In genomic region chr10:99996934-99997648, GRCh38 we compare ENCODE assay signal across 14 cellular contexts. TPM values are rescaled to one million over a fixed set of nuclear protein-coding genes. Genes with fewer than 3 reads are reported as not detected.
A peak's percentile ranks its signal among the peaks of the same experiment; 100 is the strongest.
DNase-seq lines count a peak whose midpoint lies in the region; ATAC-seq, FAIRE-seq and TF ChIP-seq lines count a peak whose summit lies in the region.
"Had no signal": no experiment of that assay in that cellular context is flagged by ENCODE, and none has a peak within 500 bp of the region (broad histone marks: within the 10 kb centered on the region; RNA-seq: fewer than 3 reads in every experiment).

No MANE protein-coding gene starts in this region.

- FAIRE-seq in K562 (lab: Jason Lieb, UNC) = peak; percentile 11
- FAIRE-seq: G401.6, H1 had no signal

- H3K4me3 ChIP-seq in K562 = no peak overlapping the region
- H3K4me3 ChIP-seq in mesendoderm (ENCODE audit: low read length) = no peak overlapping the region
- H3K4me3 ChIP-seq: lower lobe of right lung had no signal

- peak overlapping the region; percentile 68 for H3K27ac Mint-ChIP-seq in type B pancreatic cell

- POLR2A ChIA-PET in K562 (lab: Yijun Ruan, JAX) = interaction anchor here (0.6 to 0.8 kb wide), 2 partner anchors 11 to 16 kb away, joined by 3 to 4 read pairs; no protein-coding TSS in a partner anchor

- intact Hi-C loops in K562 (cut with micrococcal nuclease) = no loop called here

- H2AFZ ChIP-seq in K562 (ENCODE audit: low read depth, low read length) = peak overlapping the region; percentile 47; the same call in 1 of the 2 replicates

- H3K23ac ChIP-seq in mesendoderm (ENCODE audit: low read length) = no peak overlapping the region

- peaks cover 6% of the 10 kb centered on the region for H3K36me3 Mint-ChIP-seq in type B pancreatic cell

- H4K20me1 ChIP-seq in K562 (replicated peaks; ENCODE audit: control insufficient read depth, insufficient read depth, low read length) = no peaks in the 10 kb centered on the region

- no peak overlapping the region for H4K8ac ChIP-seq in mesendoderm (ENCODE audit: low read depth, low read length)

- H3K4me2 ChIP-seq in K562 (ENCODE audit: insufficient read depth, low read length) (no peak overlapping the region; the same call in 1 of the 2 replicates), mesendoderm (ENCODE audit: low read length) (no peak overlapping the region)

- H3K79me2 ChIP-seq in K562 (ENCODE audit: control insufficient read depth, insufficient read depth, low read length) (no peaks in the 10 kb centered on the region; the same call in 2 of the 3 replicates), mesendoderm (ENCODE audit: control insufficient read depth, insufficient read depth, low read length) (peaks cover 14% of the 10 kb centered on the region)

- peaks cover 53% of the 10 kb centered on the region for H3K4me1 Mint-ChIP-seq in type B pancreatic cell (ENCODE audit: unreplicated experiment)

- ATAC-seq in K562 = no peak
- ATAC-seq: lower lobe of right lung had no signal

- peaks cover 10% of the 10 kb centered on the region for H3K79me1 ChIP-seq in mesendoderm (ENCODE audit: low read length)

- no peaks in the 10 kb centered on the region for H3K9me1 ChIP-seq in K562 (ENCODE audit: control insufficient read depth, insufficient read depth, low read length)

- no peak overlapping the region for H2BK120ac ChIP-seq in mesendoderm (ENCODE audit: low read depth, low read length)

- no peaks in the 10 kb centered on the region for H3K9me3 ChIP-seq in K562 (replicated peaks; ENCODE audit: control insufficient read depth, insufficient read depth, low read depth, low read length)
- H3K9me3 ChIP-seq: lower lobe of right lung had no signal

- H3K27me3 ChIP-seq in K562 (ENCODE audit: control insufficient read depth in 2 of 2, insufficient read depth in 2 of 2, low read length in 2 of 2) (no peaks in the 10 kb centered on the region), mesendoderm (ENCODE audit: insufficient read depth, low read length, poor library complexity) (no peaks in the 10 kb centered on the region)

- no peak overlapping the region for H2BK15ac ChIP-seq in mesendoderm (replicated peaks; ENCODE audit: low read depth)

- H4K5ac ChIP-seq in mesendoderm (ENCODE audit: low read length) = no peak overlapping the region

- no peak overlapping the region for H3K18ac ChIP-seq in mesendoderm (ENCODE audit: low read length)

- H3K9ac ChIP-seq in K562 (ENCODE audit: insufficient read depth in 1 of 2, low read depth in 2 of 2, low read length in 2 of 2) = no peak overlapping the region; a peak in 1 of 4 replicates
- no peak overlapping the region for H3K9ac ChIP-seq in mesendoderm (ENCODE audit: low read length)

- H3K4me1 ChIP-seq in K562 (replicated peaks in 1 of 2; ENCODE audit: control insufficient read depth in 2 of 2, insufficient read depth in 2 of 2, low read length in 2 of 2) (peaks cover 4 to 15% of the 10 kb centered on the region in 2 experiments; a peak in 3 of 5 replicates), mesendoderm (ENCODE audit: control insufficient read depth, low read depth, low read length) (peaks cover 2% of the 10 kb centered on the region)

- peak overlapping the region; percentile 63 for H3K4me3 Mint-ChIP-seq in type B pancreatic cell

- H3K36me3 ChIP-seq in K562 (ENCODE audit: control insufficient read depth, insufficient read depth, low read length) (no peaks in the 10 kb centered on the region), mesendoderm (ENCODE audit: control insufficient read depth, insufficient read depth, low read length) (no peaks in the 10 kb centered on the region)
- H3K36me3 ChIP-seq: lower lobe of right lung had no signal

- no peak for TF ChIP-seq EP300 in K562 (IDR thresholded peaks at IDR 0.05; ENCODE audit: low read length)

- H3K27ac ChIP-seq in K562 (ENCODE audit: extremely low read depth, low read depth, low read length) (peak overlapping the region; percentile 37; the same call in 1 of the 3 replicates), mesendoderm (ENCODE audit: low read depth, low read length) (no peak overlapping the region)
- H3K27ac ChIP-seq: lower lobe of right lung had no signal

- no peak for TF ChIP-seq POLR2A in K562 (conservative IDR thresholded peaks at IDR 0.05)

- H3K4ac ChIP-seq in mesendoderm (ENCODE audit: low read depth, low read length) = no peak overlapping the region

- in situ Hi-C loops in K562 (cut with MboI) (no loop called here), KBM-7 (cut with MboI; ENCODE audit: low pct_unique_long_range_greater_than_20kb, low sequenced_read_pairs) (no loop called here)

- DNase-seq in NCI-H2171 treated with DMSO at 0.1 percent for 48 hours (lab: John Stamatoyannopoulos, UW) = peak; percentile 52
- no peak for DNase-seq in NCI-H2171 (lab: John Stamatoyannopoulos, UW)
- DNase-seq in K562 (ENCODE audit: extremely low read depth in 1 of 4, low spot score in 3 of 4) = peak in 1 of 4 experiments; percentile 18
- peak; percentile 42 for DNase-seq in mesendoderm
- no peak for DNase-seq in type B pancreatic cell (ENCODE audit: extremely low spot score, unreplicated experiment)
- DNase-seq in effector CD8-positive, alpha-beta T cell (lab: John Stamatoyannopoulos, UW) = no peak
- DNase-seq in KBM-7 = no peak
- DNase-seq in NCI-H524 (lab: John Stamatoyannopoulos, UW) = no peak
- DNase-seq: lower lobe of right lung; NCI-H345; stimulated activated CD4-positive, alpha-beta T cell treated with anti-CD3 and anti-CD28 coated beads, Interleukin-15, amount 100 ng/mL, for 24 hours; stimulated activated naive CD4-positive, alpha-beta T cell had no signal

- no peak overlapping the region for H3K56ac ChIP-seq in mesendoderm (ENCODE audit: low read length)

- no peak overlapping the region for H2AK5ac ChIP-seq in mesendoderm (ENCODE audit: low read length)

- WGBS in K562 (ENCODE audit: insufficient coverage, low coverage, missing lambda C conversion rate) = 10% methylated on average over 3 of the region's 3 CpGs
- WGBS in mesendoderm (ENCODE audit: extremely low coverage, insufficient coverage, low lambda C conversion rate) = no CpG with 5 or more reads among the region's 3 CpGs

- H2BK5ac ChIP-seq in mesendoderm (ENCODE audit: low read length) = no peak overlapping the region

- no peak for TF ChIP-seq RAD21 in K562 (CRISPR knock-in tag; conservative IDR thresholded peaks at IDR 0.05 in 1 of 2, IDR thresholded peaks at IDR 0.05 in 1 of 2)

- CTCF ChIA-PET in K562 (lab: Yijun Ruan, JAX; ENCODE audit: low intra/inter-chr PET ratio) = no interaction called here

- H3K9me3 Mint-ChIP-seq in type B pancreatic cell = no peaks in the 10 kb centered on the region

- no peak for TF ChIP-seq CTCF in K562 (IDR thresholded peaks at IDR 0.05 in 2 of 3, conservative IDR thresholded peaks at IDR 0.05 in 1 of 3; ENCODE audit: insufficient read depth in 2 of 3, low read depth in 1 of 3, low read length in 3 of 3)
- no peak for TF ChIP-seq CTCF in type B pancreatic cell (conservative IDR thresholded peaks at IDR 0.05)

- no peaks in the 10 kb centered on the region for H3K27me3 Mint-ChIP-seq in type B pancreatic cell

- no TSS peak for BruUV-seq in K562 (replicated peaks; lab: Mats Ljungman, UMichigan)

TF ChIP-seq in K562, 482 proteins besides CTCF, POLR2A, EP300 and RAD21:
- TF ChIP-seq SOX6 (IDR thresholded peaks at IDR 0.05) (peak; percentile 28; the same call in 1 of the 2 replicates), ESRRA (IDR thresholded peaks at IDR 0.05; ENCODE audit: borderline replicate concordance, low read depth) (0 out of 2 replicates have a peak, but pooled peaks have one; percentile 32), NFIC (IDR thresholded peaks at IDR 0.05) (peak; percentile 33; the same call in 1 of the 2 replicates), SMARCE1 (IDR thresholded peaks at IDR 0.05) (no peak)

RNA-seq across cellular contexts. Expression of gene DNMBP, which starts 12.7 kb away (rescaled TPM):
- total RNA-seq in K562 (2011; cell fraction: chromatin; rRNA removed; ENCODE audit: low replicate concordance) = 9.9 and 13.0 TPM in 2 replicates
- total RNA-seq in K562 (2011; cell fraction: nucleolus; rRNA removed) = 4.3 and 4.8 TPM in 2 replicates
- 5.6 and 6.0 TPM in 2 replicates for total RNA-seq in K562 (2011; cell fraction: nucleoplasm; rRNA removed)
- total RNA-seq in K562 (2014; rRNA removed) (1.8 and 1.9 TPM in 2 replicates), K562 (2014; rRNA removed; fragmentation: Illumina TruSeq; extraction: Trizol) (2.1 and 2.2 TPM in 2 replicates), K562 (2015; rRNA removed; fragmentation: Illumina TruSeq; extraction: Trizol) (2.8 and 3.2 TPM in 2 replicates), K562 (2021) (3.2 and 3.5 TPM in 2 replicates), type B pancreatic cell (ENCODE audit: low replicate concordance) (17.3 and 17.7 TPM in 2 replicates)
- polyA plus RNA-seq in K562 (2011; rRNA removed) (2.1 and 3.2 TPM in 2 replicates), K562 (2014; fragmentation: Illumina TruSeq; extraction: Trizol) (3.1 and 3.7 TPM in 2 replicates), K562 (2014; fragmentation: Nextera tagmentation; extraction: Ambion mirVana) (1 to 10 TPM in 1 of 2 experiments, under 1 TPM in 1; 0.83 to 1.1 TPM), K562 (2014; rRNA removed) (1.8 and 2.3 TPM in 2 replicates)
- polyA plus RNA-seq in K562 (2011; cell fraction: cytosol; rRNA removed) = 1.8 and 3.2 TPM in 2 replicates
- polyA plus RNA-seq in K562 (2011; cell fraction: nucleus; rRNA removed) = 3.3 and 3.7 TPM in 2 replicates
- 2.6 and 3.5 TPM in 2 replicates for polyA plus RNA-seq in K562 (2012)
- polyA minus RNA-seq in K562 (2011; rRNA and poly(A)+ RNA removed) = 3.6 and 5.0 TPM in 2 replicates
- polyA minus RNA-seq in K562 (2011; cell fraction: cytosol; rRNA and poly(A)+ RNA removed) = 2.9 and 3.6 TPM in 2 replicates
- polyA minus RNA-seq in K562 (2011; cell fraction: nucleus; rRNA and poly(A)+ RNA removed) = 2.8 and 5.0 TPM in 2 replicates
- 9.3 TPM for polyA plus RNA-seq in mesendoderm (2013, experiment 1 of 2)
- polyA plus RNA-seq in mesendoderm (2013, experiment 2 of 2) = 9.5 TPM

Comparison
In these comparisons a context has a peak if more than half of its experiments do, and no peak if none do; other contexts are left out.
1. DNase-seq: peak in NCI-H2171 treated with DMSO at 0.1 percent for 48 hours (single experiment) and mesendoderm (single experiment); none in NCI-H2171 (single experiment), type B pancreatic cell (single experiment), effector CD8-positive, alpha-beta T cell (single experiment), KBM-7 (single experiment) and NCI-H524 (0 of 2).